ENCODE assay signal across 30 cellular contexts in the genomic region with DNA sequence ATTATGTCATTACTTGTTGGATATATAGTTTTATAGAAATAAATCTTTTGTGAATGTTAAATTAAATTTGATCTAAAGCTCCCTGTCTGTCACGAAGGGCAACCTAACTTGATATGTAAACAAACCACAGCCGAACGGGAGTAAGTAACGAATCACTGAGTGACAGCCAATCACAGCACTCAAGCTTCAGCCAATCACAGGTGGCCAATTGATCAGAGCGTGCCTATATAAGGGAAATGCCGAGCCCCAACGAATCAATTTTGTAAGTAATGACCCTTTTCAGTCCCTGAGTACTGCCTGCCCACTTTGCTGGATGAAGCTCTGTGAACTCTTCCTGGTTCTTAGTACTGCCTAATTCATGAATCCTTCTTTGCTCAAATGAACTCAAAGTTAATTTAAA.
"Had no signal": no experiment of that assay in that cellular context is flagged by ENCODE, and none has a peak within 500 bp of the region (broad histone marks: within the 10 kb centered on the region; RNA-seq: fewer than 3 reads in every experiment).

No MANE protein-coding gene starts in this region.

- H3K4me3 Mint-ChIP-seq: activated naive CD4-positive, alpha-beta T cell treated with anti-CD3 and anti-CD28 coated beads for 36 hours; activated naive CD8-positive, alpha-beta T cell treated with anti-CD3 and anti-CD28 coated beads for 36 hours; memory B cell; naive thymus-derived CD4-positive, alpha-beta T cell; stimulated activated memory B cell treated with anti-CD40 and anti-IgM and Interleukin-4, amounts not matched to agents 10 μg/mL and 1 μg/mL and 100 μg/mL, for 72 hours had no signal

- H3K27ac ChIP-seq: adrenal gland, body of pancreas, epithelial cell of prostate, esophagus squamous epithelium, pancreas, prostate gland, stomach, tibial artery, WERI-Rb-1 had no signal

- ATAC-seq: activated CD4-positive, CD25-positive, alpha-beta regulatory T cell treated with anti-CD3 and anti-CD28 coated beads, Interleukin-2, amount 50 U/mL, for 24 hours; body of pancreas; naive thymus-derived CD4-positive, alpha-beta T cell; pancreas; stimulated activated memory B cell treated with anti-CD40 and anti-IgM and Interleukin-4, amounts not matched to agents 10 μg/mL and 1 μg/mL and 100 μg/mL, for 72 hours had no signal

- DNase-seq: activated CD4-positive, alpha-beta T cell treated with anti-CD3 and anti-CD28 coated beads for 48 hours; activated CD4-positive, alpha-beta T cell treated with anti-CD3 and anti-CD28 coated beads, Interleukin-2, amount 50 U/mL, for 48 hours; activated CD8-positive, alpha-beta memory T cell treated with anti-CD3 and anti-CD28 coated beads for 24 hours; activated effector memory CD4-positive, alpha-beta T cell treated with Interleukin-2 at 50 U/mL for 16 hours; activated naive CD4-positive, alpha-beta T cell treated with anti-CD3 and anti-CD28 coated beads for 36 hours; activated naive CD8-positive, alpha-beta T cell treated with anti-CD3 and anti-CD28 coated beads for 36 hours; adrenal gland; aorta; body of pancreas; effector CD8-positive, alpha-beta T cell; esophagus squamous epithelium; foreskin melanocyte; hippocampal formation; midbrain; naive thymus-derived CD4-positive, alpha-beta T cell; nucleus accumbens; pancreas; retina; stimulated activated CD4-positive, alpha-beta T cell treated with anti-CD3 and anti-CD28 coated beads, Interleukin-1b, Interleukin-23, amount 100 ng/mL, for 48 hours; stimulated activated CD4-positive, alpha-beta T cell treated with anti-CD3 and anti-CD28 coated beads, Interleukin-4, amount 100 ng/mL, for 4 hours; stimulated activated CD8-positive, alpha-beta memory T cell treated with anti-CD3 and anti-CD28 coated beads, Interleukin-4, amount 100 ng/mL, for 48 hours; stomach; tibial artery; WERI-Rb-1 had no signal

- H3K4me1 ChIP-seq: adrenal gland, pancreas, prostate gland, stomach, tibial artery had no signal

- H3K4me1 Mint-ChIP-seq: activated naive CD8-positive, alpha-beta T cell treated with anti-CD3 and anti-CD28 coated beads for 36 hours; memory B cell; naive thymus-derived CD4-positive, alpha-beta T cell had no signal

- H3K27me3 ChIP-seq: adrenal gland, body of pancreas, esophagus squamous epithelium, pancreas, stomach, tibial artery had no signal

- H3K27ac Mint-ChIP-seq: activated naive CD4-positive, alpha-beta T cell treated with anti-CD3 and anti-CD28 coated beads for 36 hours; activated naive CD8-positive, alpha-beta T cell treated with anti-CD3 and anti-CD28 coated beads for 36 hours; memory B cell; naive thymus-derived CD4-positive, alpha-beta T cell; stimulated activated memory B cell treated with anti-CD40 and anti-IgM and Interleukin-4, amounts not matched to agents 10 μg/mL and 1 μg/mL and 100 μg/mL, for 72 hours had no signal

- H3K27me3 Mint-ChIP-seq: memory B cell; naive thymus-derived CD4-positive, alpha-beta T cell; stimulated activated memory B cell treated with anti-CD40 and anti-IgM and Interleukin-4, amounts not matched to agents 10 μg/mL and 1 μg/mL and 100 μg/mL, for 72 hours had no signal

- H3K36me3 Mint-ChIP-seq: activated naive CD8-positive, alpha-beta T cell treated with anti-CD3 and anti-CD28 coated beads for 36 hours; memory B cell; naive thymus-derived CD4-positive, alpha-beta T cell; stimulated activated memory B cell treated with anti-CD40 and anti-IgM and Interleukin-4, amounts not matched to agents 10 μg/mL and 1 μg/mL and 100 μg/mL, for 72 hours had no signal

- H3K4me2 ChIP-seq: smooth muscle cell had no signal

- H3K4me3 ChIP-seq: adrenal gland, body of pancreas, esophagus squamous epithelium, pancreas, prostate gland, smooth muscle cell, stomach, tibial artery had no signal

- H3K9me3 ChIP-seq: adrenal gland, body of pancreas, esophagus squamous epithelium, pancreas, prostate gland, stomach, tibial artery had no signal

- H3K36me3 ChIP-seq: adrenal gland, esophagus squamous epithelium, pancreas, prostate gland, stomach, tibial artery, WERI-Rb-1 had no signal
